ENCODE assay signal across 8 cellular contexts in genomic region chr12:133081408-133081806, GRCh38. TPM values are rescaled to one million over a fixed set of nuclear protein-coding genes. Genes with fewer than 3 reads are reported as not detected.
DNase-seq lines count a peak whose midpoint lies in the region; ATAC-seq and TF ChIP-seq lines count a peak whose summit lies in the region.

No MANE protein-coding gene starts in this region.

- intact Hi-C loops in right cardiac atrium (cut with DNase I) (loop anchor here in 2 of 4 donors (5.0 kb wide), 2 partner anchors 44 to 46 kb away; partner anchors contain the start of gene ZNF84 (in 1 of the 2)), spleen (cut with DNase I; ENCODE audit: low total_unique reads) (loop anchor here (5.0 kb wide), 1 partner anchor 51 kb away; the partner anchor contains the start of genes ZNF10 and ZNF891)

- H3K27me3 ChIP-seq in WERI-Rb-1 (ENCODE audit: insufficient read depth, low read depth, severe bottlenecking) (no peaks in the 10 kb centered on the region), right cardiac atrium (ENCODE audit: control insufficient read depth, insufficient read depth) (no peaks in the 10 kb centered on the region), spleen (replicated peaks in 1 of 7) (no peaks in the 10 kb centered on the region)

- H3K27ac ChIP-seq in WERI-Rb-1: peak overlapping the region; percentile 98; the same call in 1 of the 2 replicates
- H3K27ac ChIP-seq in right cardiac atrium (ENCODE audit: low read length): peak overlapping the region; percentile 26
- H3K27ac ChIP-seq in spleen: peak overlapping the region; percentile 94 to 99 (median 98)

- peaks cover 51% of the 10 kb centered on the region for H3K36me3 ChIP-seq in WERI-Rb-1
- H3K36me3 ChIP-seq in spleen: peaks cover 27 to 56% (median 43%) of the 10 kb centered on the region in 6 donors

- H3K4me3 ChIP-seq in WERI-Rb-1 (ENCODE audit: low read depth, low read length) (peak overlapping the region; percentile 77), right cardiac atrium (ENCODE audit: low read length) (peak overlapping the region; percentile 66), spleen (peak overlapping the region; percentile 46 to 82 (median 65))

- H3K9me3 ChIP-seq in WERI-Rb-1 (ENCODE audit: severe bottlenecking) (peaks cover 39% of the 10 kb centered on the region), right cardiac atrium (ENCODE audit: control insufficient read depth, low read length) (peaks cover 14% of the 10 kb centered on the region), spleen (peaks cover 41 to 87% (median 84%) of the 10 kb centered on the region in 8 donors)

- peak; percentile 7 for DNase-seq in activated CD4-positive, alpha-beta T cell treated with anti-CD3 and anti-CD28 coated beads for 48 hours
- DNase-seq in activated CD4-positive, alpha-beta T cell treated with anti-CD3 and anti-CD28 coated beads, Interleukin-2, amount 50 U/mL, for 48 hours: no peak
- DNase-seq in WERI-Rb-1 (no peak), right cardiac atrium (peak in 2 of 3 donors; percentile 50 to 67), spleen (peak; percentile 73), COR-L47 (lab: John Stamatoyannopoulos, UW) (no peak)

- ATAC-seq in right cardiac atrium (no peak), GM19397 (IDR thresholded peaks at IDR 0.05; ENCODE audit: unreplicated experiment) (no peak), HG03469 (IDR thresholded peaks at IDR 0.05; ENCODE audit: unreplicated experiment) (no peak)

- no peak for TF ChIP-seq POLR2A in spleen (IDR thresholded peaks at IDR 0.05)

- H3K4me1 ChIP-seq in right cardiac atrium (ENCODE audit: control insufficient read depth, insufficient read depth, low read length) (no peaks in the 10 kb centered on the region), spleen (peaks cover 0 to 23% (median 15%) of the 10 kb centered on the region in 6 donors)

- 53% methylated on average over 9 of the region's 9 CpGs for WGBS in right cardiac atrium
- WGBS in spleen, 5 donors: 60 to 74% (median 67%) methylated on average over 9 of the region's 9 CpGs

- no peak for TF ChIP-seq CTCF in WERI-Rb-1 (IDR thresholded peaks at IDR 0.05; ENCODE audit: low read depth, low read length)
- TF ChIP-seq CTCF in spleen (IDR thresholded peaks at IDR 0.05 in 8 of 11, conservative IDR thresholded peaks at IDR 0.05 in 3 of 11): no peak

RNA-seq across cellular contexts. Expression of gene ZNF140, which starts 0.7 kb away (rescaled TPM):
- 10 to 100 TPM in 2 of 4 donors, 1 to 10 TPM in 2; 8.5 to 10.7 (median 10.0) TPM for total RNA-seq in right cardiac atrium
- 10.3 TPM for polyA plus RNA-seq in right cardiac atrium
- total RNA-seq in spleen: 10 to 100 TPM; 16.8 to 25.0 (median 18.2) TPM
- 10 to 100 TPM; 14.9 to 17.0 (median 15.6) TPM for polyA plus RNA-seq in spleen

RNA-seq across cellular contexts. Expression of gene ZNF84, which starts 44.1 kb away (rescaled TPM):
- total RNA-seq in right cardiac atrium: 10 to 100 TPM; 19.5 to 23.8 (median 21.3) TPM
- 11.1 TPM for polyA plus RNA-seq in right cardiac atrium
- 10 to 100 TPM; 20.9 to 36.3 (median 31.6) TPM for total RNA-seq in spleen
- 10 to 100 TPM in 2 of 3 donors, 1 to 10 TPM in 1; 8.6 to 13.4 (median 11.2) TPM for polyA plus RNA-seq in spleen

RNA-seq across cellular contexts. Expression of gene ZNF891, which starts 48.7 kb away (rescaled TPM):
- 1 to 10 TPM; 1.2 to 1.5 (median 1.3) TPM for total RNA-seq in right cardiac atrium
- polyA plus RNA-seq in right cardiac atrium: 0.86 TPM
- total RNA-seq in spleen: 1 to 10 TPM; 2.3 to 5.8 (median 3.2) TPM
- under 1 TPM; 0.37 to 0.96 (median 0.39) TPM for polyA plus RNA-seq in spleen

RNA-seq across cellular contexts. Expression of gene ZNF10, which starts 49.0 kb away (rescaled TPM):
- total RNA-seq in right cardiac atrium: 10 to 100 TPM in 3 of 4 donors, 1 to 10 TPM in 1; 7.7 to 11.4 (median 10.4) TPM
- 7.8 TPM for polyA plus RNA-seq in right cardiac atrium
- total RNA-seq in spleen: 10 to 100 TPM in 3 of 7 donors, 1 to 10 TPM in 4; 7.7 to 22.1 (median 9.3) TPM
- polyA plus RNA-seq in spleen: 1 to 10 TPM; 3.3 to 4.9 (median 4.3) TPM

Comparison
In these comparisons a context has a peak if more than half of its experiments do, and no peak if none do; other contexts are left out.
1. DNase-seq: peak in activated CD4-positive, alpha-beta T cell treated with anti-CD3 and anti-CD28 coated beads for 48 hours (single experiment), right cardiac atrium (2 of 3) and spleen (single experiment); none in activated CD4-positive, alpha-beta T cell treated with anti-CD3 and anti-CD28 coated beads, Interleukin-2, amount 50 U/mL, for 48 hours (0 of 2), WERI-Rb-1 (single experiment) and COR-L47 (single experiment).
2. H3K27ac ChIP-seq: peak in every context shown above with its lines; median percentile 98 in WERI-Rb-1; 98 in spleen; 26 in right cardiac atrium.
3. Peak in every context shown above with its lines, with median percentiles within 50 percentile points of each other: H3K4me3 ChIP-seq.